Comparison of ENCODE assay signal across 7 cellular contexts in genomic region chr4:16289872-16290554, GRCh38.
DNase-seq lines count a peak whose midpoint lies in the region; ATAC-seq and TF ChIP-seq lines count a peak whose summit lies in the region.

No MANE protein-coding gene starts in this region.

- TF ChIP-seq EP300 in ovary (IDR thresholded peaks at IDR 0.05) = no peak

- POLR2A ChIA-PET in RWPE1 (lab: Yijun Ruan, JAX; ENCODE audit: low non-redundant PET) = no interaction called here

- H3K36me3 ChIP-seq in fibroblast of lung (ENCODE audit: control insufficient read depth, insufficient read depth, low read length) (no peaks in the 10 kb centered on the region), ovary (no peaks in the 10 kb centered on the region)

- no peaks in the 10 kb centered on the region for H3K9me3 ChIP-seq in fibroblast of lung (ENCODE audit: control insufficient read depth, insufficient read depth, low read depth, low read length)
- H3K9me3 ChIP-seq in ovary = no peaks in the 10 kb centered on the region

- no peak overlapping the region for H3K9ac ChIP-seq in fibroblast of lung (ENCODE audit: insufficient read depth, low read length)

- H3K4me3 ChIP-seq in HFF-Myc (replicated peaks; ENCODE audit: low read depth, low read length) (no peak overlapping the region), fibroblast of lung (replicated peaks in 1 of 4; ENCODE audit: control extremely low read depth in 1 of 4, insufficient read depth in 1 of 4, low read depth in 3 of 4, low read length in 4 of 4) (no peak overlapping the region), ovary (no peak overlapping the region)

- no peak overlapping the region for H3K27ac ChIP-seq in RWPE1
- no peak overlapping the region for H3K27ac ChIP-seq in fibroblast of lung (ENCODE audit: insufficient read depth, low read length)
- no peak overlapping the region for H3K27ac ChIP-seq in ovary

- H4K20me1 ChIP-seq in fibroblast of lung (ENCODE audit: control insufficient read depth, extremely low read depth, insufficient read depth, low read length) = no peaks in the 10 kb centered on the region

- ATAC-seq in HG02588 (IDR thresholded peaks at IDR 0.05; ENCODE audit: unreplicated experiment) = no peak

- no peak for TF ChIP-seq POLR2A in ovary (IDR thresholded peaks at IDR 0.05)

- no peak overlapping the region for H2AFZ ChIP-seq in fibroblast of lung (ENCODE audit: low read length)

- intact Hi-C loops in ovary (cut with DNase I) = loop anchor here in 2 of 4 donors (5.0 to 10.0 kb wide), 3 partner anchors 1035 to 1185 kb away; no protein-coding TSS in a partner anchor

- H3K4me1 ChIP-seq in fibroblast of lung (ENCODE audit: control insufficient read depth, extremely low read depth, insufficient read depth, low read length) = no peaks in the 10 kb centered on the region
- no peaks in the 10 kb centered on the region for H3K4me1 ChIP-seq in ovary (ENCODE audit: insufficient read depth)

- CTCF ChIA-PET in RWPE1 (lab: Yijun Ruan, JAX) = no interaction called here

- DNase-seq in EH (ENCODE audit: low read depth) (peak; percentile 49), HFF-Myc (ENCODE audit: extremely low read depth, low read depth) (peak; percentile 22), RWPE1 (ENCODE audit: low spot score) (peak; percentile 21), fibroblast of lung (ENCODE audit: low read depth in 2 of 2) (peak; percentile 21 to 61), ovary (no peak), SHP77 (lab: John Stamatoyannopoulos, UW) (no peak)

- H3K27me3 ChIP-seq in fibroblast of lung (ENCODE audit: control insufficient read depth, insufficient read depth, low read length) = peaks cover 2% of the 10 kb centered on the region
- H3K27me3 ChIP-seq in ovary = no peaks in the 10 kb centered on the region

- TF ChIP-seq CTCF in HFF-Myc (IDR thresholded peaks at IDR 0.05; ENCODE audit: low read depth, low read length, missing control alignments) (peak; percentile 25), RWPE1 (conservative IDR thresholded peaks at IDR 0.05; ENCODE audit: low read depth) (peak; percentile 72), fibroblast of lung (conservative IDR thresholded peaks at IDR 0.05 in 1 of 2, IDR thresholded peaks at IDR 0.05 in 1 of 2; ENCODE audit: low read depth in 1 of 2, low read length in 2 of 2) (peak; percentile 36 to 51), ovary (IDR thresholded peaks at IDR 0.05) (peak; percentile 21 to 42 (median 31))

- 0 to 2% (median 0%) methylated on average over 4 of the region's 4 CpGs for WGBS in ovary, 3 donors

- H3K79me2 ChIP-seq in fibroblast of lung (ENCODE audit: control insufficient read depth, insufficient read depth, low read length) = no peaks in the 10 kb centered on the region

- H3K4me2 ChIP-seq in fibroblast of lung (ENCODE audit: extremely low read depth, insufficient read depth, low read length) = no peak overlapping the region

Comparison
In these comparisons a context has a peak if more than half of its experiments do, and no peak if none do; other contexts are left out.
1. DNase-seq: peak in EH (single experiment), HFF-Myc (single experiment), RWPE1 (single experiment) and fibroblast of lung (2 of 2); none in ovary (0 of 5) and SHP77 (0 of 2).
2. Peak in every context shown above with its lines, with median percentiles within 50 percentile points of each other: CTCF ChIP-seq.